1 cellular context compared by ENCODE assay signal in the genomic region with DNA sequence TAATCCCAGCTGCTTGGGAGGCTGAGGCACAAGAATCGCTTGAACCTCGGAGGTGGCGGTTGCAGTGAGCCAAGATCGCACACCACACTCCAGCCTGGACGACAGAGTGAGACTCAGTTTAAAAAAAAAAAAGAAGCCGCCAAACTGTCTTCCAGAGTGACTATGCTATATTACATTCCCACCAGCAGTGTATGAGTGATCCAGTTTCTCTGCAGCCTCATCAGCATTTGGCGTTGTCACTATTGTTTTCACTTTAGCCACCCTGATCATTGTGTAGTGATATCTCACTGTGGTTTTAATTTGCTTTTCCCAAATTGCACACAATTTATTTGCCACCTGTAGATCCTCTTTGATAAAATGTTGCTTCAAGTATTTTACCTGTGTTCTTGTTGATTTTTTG.
A peak's percentile ranks its signal among the peaks of the same experiment; 100 is the strongest.
TF ChIP-seq lines count a peak whose summit lies in the region.

No MANE protein-coding gene starts in this region.

TF ChIP-seq in K562, 482 proteins besides CTCF, POLR2A, EP300 and RAD21 (continued from another document and continues in another):
- no peak for TF ChIP-seq CUX1 (CRISPR knock-in tag; IDR thresholded peaks at IDR 0.05)
- TF ChIP-seq ZNF165 (CRISPR knock-in tag; IDR thresholded peaks at IDR 0.05; ENCODE audit: borderline replicate concordance): no peak
- no peak for TF ChIP-seq ZNF282 (CRISPR knock-in tag; IDR thresholded peaks at IDR 0.05)
- TF ChIP-seq MTF1 (CRISPR knock-in tag; IDR thresholded peaks at IDR 0.05; ENCODE audit: borderline replicate concordance): no peak
- TF ChIP-seq ZBTB17 (CRISPR knock-in tag; IDR thresholded peaks at IDR 0.05): no peak
- no peak for TF ChIP-seq FOXK1 (CRISPR knock-in tag; IDR thresholded peaks at IDR 0.05; ENCODE audit: borderline replicate concordance)
- TF ChIP-seq TRIM24 (IDR thresholded peaks at IDR 0.05): peak in 1 of 2 experiments; percentile 58; a peak in 1 of 4 replicates
- TF ChIP-seq ZEB2 (IDR thresholded peaks at IDR 0.05): no peak
- TF ChIP-seq SIN3B (IDR thresholded peaks at IDR 0.05; ENCODE audit: low read depth): no peak
- no peak for TF ChIP-seq TAF15 (IDR thresholded peaks at IDR 0.05; ENCODE audit: low read depth, low read length)
- TF ChIP-seq TCFL5 (CRISPR knock-in tag; conservative IDR thresholded peaks at IDR 0.05): no peak
- no peak for TF ChIP-seq EHMT2 (IDR thresholded peaks at IDR 0.05)
- TF ChIP-seq LEF1 (IDR thresholded peaks at IDR 0.05): 0 out of 2 replicates have a peak, but pooled peaks have one; percentile 22
- TF ChIP-seq, protein P1, sequence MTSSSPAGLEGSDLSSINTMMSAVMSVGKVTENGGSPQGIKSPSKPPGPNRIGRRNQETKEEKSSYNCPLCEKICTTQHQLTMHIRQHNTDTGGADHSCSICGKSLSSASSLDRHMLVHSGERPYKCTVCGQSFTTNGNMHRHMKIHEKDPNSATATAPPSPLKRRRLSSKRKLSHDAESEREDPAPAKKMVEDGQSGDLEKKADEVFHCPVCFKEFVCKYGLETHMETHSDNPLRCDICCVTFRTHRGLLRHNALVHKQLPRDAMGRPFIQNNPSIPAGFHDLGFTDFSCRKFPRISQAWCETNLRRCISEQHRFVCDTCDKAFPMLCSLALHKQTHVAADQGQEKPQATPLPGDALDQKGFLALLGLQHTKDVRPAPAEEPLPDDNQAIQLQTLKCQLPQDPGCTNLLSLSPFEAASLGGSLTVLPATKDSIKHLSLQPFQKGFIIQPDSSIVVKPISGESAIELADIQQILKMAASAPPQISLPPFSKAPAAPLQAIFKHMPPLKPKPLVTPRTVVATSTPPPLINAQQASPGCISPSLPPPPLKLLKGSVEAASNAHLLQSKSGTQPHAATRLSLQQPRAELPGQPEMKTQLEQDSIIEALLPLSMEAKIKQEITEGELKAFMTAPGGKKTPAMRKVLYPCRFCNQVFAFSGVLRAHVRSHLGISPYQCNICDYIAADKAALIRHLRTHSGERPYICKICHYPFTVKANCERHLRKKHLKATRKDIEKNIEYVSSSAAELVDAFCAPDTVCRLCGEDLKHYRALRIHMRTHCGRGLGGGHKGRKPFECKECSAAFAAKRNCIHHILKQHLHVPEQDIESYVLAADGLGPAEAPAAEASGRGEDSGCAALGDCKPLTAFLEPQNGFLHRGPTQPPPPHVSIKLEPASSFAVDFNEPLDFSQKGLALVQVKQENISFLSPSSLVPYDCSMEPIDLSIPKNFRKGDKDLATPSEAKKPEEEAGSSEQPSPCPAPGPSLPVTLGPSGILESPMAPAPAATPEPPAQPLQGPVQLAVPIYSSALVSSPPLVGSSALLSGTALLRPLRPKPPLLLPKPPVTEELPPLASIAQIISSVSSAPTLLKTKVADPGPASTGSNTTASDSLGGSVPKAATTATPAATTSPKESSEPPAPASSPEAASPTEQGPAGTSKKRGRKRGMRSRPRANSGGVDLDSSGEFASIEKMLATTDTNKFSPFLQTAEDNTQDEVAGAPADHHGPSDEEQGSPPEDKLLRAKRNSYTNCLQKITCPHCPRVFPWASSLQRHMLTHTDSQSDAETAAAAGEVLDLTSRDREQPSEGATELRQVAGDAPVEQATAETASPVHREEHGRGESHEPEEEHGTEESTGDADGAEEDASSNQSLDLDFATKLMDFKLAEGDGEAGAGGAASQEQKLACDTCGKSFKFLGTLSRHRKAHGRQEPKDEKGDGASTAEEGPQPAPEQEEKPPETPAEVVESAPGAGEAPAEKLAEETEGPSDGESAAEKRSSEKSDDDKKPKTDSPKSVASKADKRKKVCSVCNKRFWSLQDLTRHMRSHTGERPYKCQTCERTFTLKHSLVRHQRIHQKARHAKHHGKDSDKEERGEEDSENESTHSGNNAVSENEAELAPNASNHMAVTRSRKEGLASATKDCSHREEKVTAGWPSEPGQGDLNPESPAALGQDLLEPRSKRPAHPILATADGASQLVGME (CRISPR knock-in tag; IDR thresholded peaks at IDR 0.05): no peak
- no peak for TF ChIP-seq ZFP91 (CRISPR knock-in tag; IDR thresholded peaks at IDR 0.05)
- no peak for TF ChIP-seq ZNF124 (CRISPR knock-in tag; IDR thresholded peaks at IDR 0.05)
- no peak for TF ChIP-seq SREBF1 (IDR thresholded peaks at IDR 0.05; ENCODE audit: borderline replicate concordance, low read depth, low read length)
- TF ChIP-seq, protein P2, sequence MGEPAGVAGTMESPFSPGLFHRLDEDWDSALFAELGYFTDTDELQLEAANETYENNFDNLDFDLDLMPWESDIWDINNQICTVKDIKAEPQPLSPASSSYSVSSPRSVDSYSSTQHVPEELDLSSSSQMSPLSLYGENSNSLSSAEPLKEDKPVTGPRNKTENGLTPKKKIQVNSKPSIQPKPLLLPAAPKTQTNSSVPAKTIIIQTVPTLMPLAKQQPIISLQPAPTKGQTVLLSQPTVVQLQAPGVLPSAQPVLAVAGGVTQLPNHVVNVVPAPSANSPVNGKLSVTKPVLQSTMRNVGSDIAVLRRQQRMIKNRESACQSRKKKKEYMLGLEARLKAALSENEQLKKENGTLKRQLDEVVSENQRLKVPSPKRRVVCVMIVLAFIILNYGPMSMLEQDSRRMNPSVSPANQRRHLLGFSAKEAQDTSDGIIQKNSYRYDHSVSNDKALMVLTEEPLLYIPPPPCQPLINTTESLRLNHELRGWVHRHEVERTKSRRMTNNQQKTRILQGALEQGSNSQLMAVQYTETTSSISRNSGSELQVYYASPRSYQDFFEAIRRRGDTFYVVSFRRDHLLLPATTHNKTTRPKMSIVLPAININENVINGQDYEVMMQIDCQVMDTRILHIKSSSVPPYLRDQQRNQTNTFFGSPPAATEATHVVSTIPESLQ (CRISPR knock-in tag; IDR thresholded peaks at IDR 0.05): no peak
- no peak for TF ChIP-seq CEBPG (CRISPR knock-in tag; IDR thresholded peaks at IDR 0.05)
- TF ChIP-seq CEBPG (tag; conservative IDR thresholded peaks at IDR 0.05 in 1 of 2, IDR thresholded peaks at IDR 0.05 in 1 of 2): no peak
- TF ChIP-seq BRD9 (IDR thresholded peaks at IDR 0.05; ENCODE audit: low read depth, partially characterized antibody): peak; percentile 30
- no peak for TF ChIP-seq STAT5B (CRISPR knock-in tag; IDR thresholded peaks at IDR 0.05)
- TF ChIP-seq ELK1 (CRISPR knock-in tag; IDR thresholded peaks at IDR 0.05): no peak
- TF ChIP-seq TCF7 (IDR thresholded peaks at IDR 0.05; ENCODE audit: borderline replicate concordance): no peak
- no peak for TF ChIP-seq TOE1 (IDR thresholded peaks at IDR 0.05; ENCODE audit: borderline replicate concordance)
- TF ChIP-seq TOE1 (CRISPR knock-in tag; IDR thresholded peaks at IDR 0.05; ENCODE audit: borderline replicate concordance, low read depth): no peak
- TF ChIP-seq ARNT (IDR thresholded peaks at IDR 0.05): peak; percentile 40 to 46; a peak in 1 of 4 replicates
- no peak for TF ChIP-seq SIN3A (IDR thresholded peaks at IDR 0.05; ENCODE audit: borderline replicate concordance in 2 of 2, control insufficient read depth in 1 of 2, low read depth in 2 of 2, low read length in 2 of 2)
- peak; percentile 76 for TF ChIP-seq SOX6 (IDR thresholded peaks at IDR 0.05)
- TF ChIP-seq HDAC2 (IDR thresholded peaks at IDR 0.05): 0 out of 2 replicates have a peak, but pooled peaks have one; percentile 40
- TF ChIP-seq, protein P3, sequence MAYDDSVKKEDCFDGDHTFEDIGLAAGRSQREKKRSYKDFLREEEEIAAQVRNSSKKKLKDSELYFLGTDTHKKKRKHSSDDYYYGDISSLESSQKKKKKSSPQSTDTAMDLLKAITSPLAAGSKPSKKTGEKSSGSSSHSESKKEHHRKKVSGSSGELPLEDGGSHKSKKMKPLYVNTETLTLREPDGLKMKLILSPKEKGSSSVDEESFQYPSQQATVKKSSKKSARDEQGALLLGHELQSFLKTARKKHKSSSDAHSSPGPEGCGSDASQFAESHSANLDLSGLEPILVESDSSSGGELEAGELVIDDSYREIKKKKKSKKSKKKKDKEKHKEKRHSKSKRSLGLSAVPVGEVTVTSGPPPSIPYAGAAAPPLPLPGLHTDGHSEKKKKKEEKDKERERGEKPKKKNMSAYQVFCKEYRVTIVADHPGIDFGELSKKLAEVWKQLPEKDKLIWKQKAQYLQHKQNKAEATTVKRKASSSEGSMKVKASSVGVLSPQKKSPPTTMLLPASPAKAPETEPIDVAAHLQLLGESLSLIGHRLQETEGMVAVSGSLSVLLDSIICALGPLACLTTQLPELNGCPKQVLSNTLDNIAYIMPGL (CRISPR knock-in tag; IDR thresholded peaks at IDR 0.05): no peak
- TF ChIP-seq ESRRB (CRISPR knock-in tag; IDR thresholded peaks at IDR 0.05; ENCODE audit: borderline replicate concordance): no peak
- TF ChIP-seq NONO (IDR thresholded peaks at IDR 0.05; ENCODE audit: low read depth in 2 of 2, low read length in 1 of 2): no peak
- peak; percentile 40; the same call in 1 of the 2 replicates for TF ChIP-seq MTA3 (IDR thresholded peaks at IDR 0.05; ENCODE audit: borderline replicate concordance)
- no peak for TF ChIP-seq ZNF253 (CRISPR knock-in tag; conservative IDR thresholded peaks at IDR 0.05)
- 0 out of 4 replicates have a peak, but pooled peaks of 1 of the 2 experiments have one; percentile 19 for TF ChIP-seq FOXK2 (conservative IDR thresholded peaks at IDR 0.05 in 1 of 2, IDR thresholded peaks at IDR 0.05 in 1 of 2; ENCODE audit: low read depth in 2 of 2)
- no peak for TF ChIP-seq DNMT1 (IDR thresholded peaks at IDR 0.05)
- no peak for TF ChIP-seq RUNX1 (IDR thresholded peaks at IDR 0.05; ENCODE audit: low read depth)
- no peak for TF ChIP-seq REST (CRISPR knock-in tag; IDR thresholded peaks at IDR 0.05; ENCODE audit: low read depth)
- TF ChIP-seq ZNF507 (tag; conservative IDR thresholded peaks at IDR 0.05): no peak
